In genomic region chr7:107276220-107276827, GRCh38 we compare ENCODE assay signal across 24 cellular contexts.
"Had no signal": no experiment of that assay in that cellular context is flagged by ENCODE, and none has a peak within 500 bp of the region (broad histone marks: within the 10 kb centered on the region; RNA-seq: fewer than 3 reads in every experiment).

No MANE protein-coding gene starts in this region.

- DNase-seq: islet precursor cell; left ventricle myocardium inferior; mesendoderm; naive B cell; natural killer cell; nephron progenitor cell; occipital lobe; right lobe of liver; stimulated activated CD4-positive, alpha-beta T cell treated with anti-CD3 and anti-CD28 coated beads, Interleukin-12 subunit alpha, Interleukin-12 subunit beta, amount 100 ng/mL, for 4 hours; stimulated activated CD4-positive, alpha-beta T cell treated with anti-CD3 and anti-CD28 coated beads, Interleukin-15, amount 100 ng/mL, for 24 hours; stimulated activated CD4-positive, alpha-beta T cell treated with anti-CD3 and anti-CD28 coated beads, Interleukin-2, amount 100 ng/mL, for 24 hours; stimulated activated CD4-positive, alpha-beta T cell treated with anti-CD3 and anti-CD28 coated beads, Interleukin-4, amount 100 ng/mL, for 1 hour; stimulated activated naive CD4-positive, alpha-beta T cell treated with Interleukin-2 at 50 U/mL for 16 hours; stimulated activated naive CD8-positive, alpha-beta T cell treated with anti-CD3 and anti-CD28 coated beads, Interleukin-15, amount 100 ng/mL, for 72 hours; substantia nigra had no signal

- H3K36me3 ChIP-seq: left ventricle myocardium inferior, neural progenitor cell, neutrophil, right atrium auricular region, right lobe of liver, tibial nerve had no signal

- H3K9me3 ChIP-seq: left ventricle myocardium inferior, neutrophil, right atrium auricular region, right lobe of liver, tibial nerve, vagina had no signal

- H3K27ac ChIP-seq: hepatocyte, neural progenitor cell, neutrophil, parathyroid adenoma, right lobe of liver, skin epidermis, tibial nerve, vagina had no signal

- H3K9ac ChIP-seq: neural progenitor cell, parathyroid adenoma had no signal

- H3K27me3 ChIP-seq: hepatocyte, neural progenitor cell, neutrophil, right atrium auricular region, right lobe of liver, tibial nerve, vagina had no signal

- H3K79me2 ChIP-seq: hepatocyte, parathyroid adenoma had no signal

- H3K4me3 ChIP-seq: hepatocyte, lung, neural progenitor cell, right atrium auricular region, right lobe of liver, skin epidermis, tibial nerve, vagina had no signal

- H3K4me2 ChIP-seq: hepatocyte, neural progenitor cell had no signal

- H2AFZ ChIP-seq: hepatocyte, neural progenitor cell, parathyroid adenoma had no signal

- ATAC-seq: natural killer cell; right lobe of liver; stimulated activated naive CD8-positive, alpha-beta T cell treated with anti-CD3 and anti-CD28 coated beads, Interleukin-15, amount 100 ng/mL, for 72 hours had no signal

- H3K4me1 ChIP-seq: left ventricle myocardium inferior, neural progenitor cell, parathyroid adenoma, right atrium auricular region, right lobe of liver, tibial nerve, vagina had no signal
